ENCODE assay signal across 22 cellular contexts in genomic region chr5:153752890-153753289, GRCh38.
"Had no signal": no experiment of that assay in that cellular context is flagged by ENCODE, and none has a peak within 500 bp of the region (broad histone marks: within the 10 kb centered on the region; RNA-seq: fewer than 3 reads in every experiment).

No MANE protein-coding gene starts in this region.

- FAIRE-seq: endometrium, TTC549 had no signal

- H3K27ac ChIP-seq: adrenal gland, cardiac muscle cell, gastrocnemius medialis, ovary, prostate gland had no signal

- H3K27me3 ChIP-seq: adrenal gland, cardiac muscle cell, gastrocnemius medialis, ovary had no signal

- H3K9me3 ChIP-seq: adrenal gland, gastrocnemius medialis, ovary, prostate gland had no signal

- H3K4me1 ChIP-seq: adrenal gland, gastrocnemius medialis, prostate gland had no signal

- ATAC-seq: activated T-cell treated with anti-CD3 and anti-CD28 coated beads, Interleukin-2, amount 50 U/mL, for 4 hours; gastrocnemius medialis; left ventricle myocardium superior; natural killer cell; stimulated activated naive CD8-positive, alpha-beta T cell treated with anti-CD3 and anti-CD28 coated beads, Interleukin-15, Interleukin-2, amounts not matched to agents 100 U/mL and 50 U/mL, for 24 hours; T-cell had no signal

- H3K4me3 ChIP-seq: adrenal gland, cardiac muscle cell, gastrocnemius medialis, ovary, prostate gland had no signal

- DNase-seq: activated B cell treated with CpG ODN at 0.5 μM for 24 hours; activated CD4-positive, alpha-beta T cell treated with anti-CD3 and anti-CD28 coated beads for 4 hours; activated CD4-positive, alpha-beta T cell treated with anti-CD3 and anti-CD28 coated beads, Interleukin-2, amount 50 U/mL, for 48 hours; activated CD8-positive, alpha-beta memory T cell treated with anti-CD3 and anti-CD28 coated beads, Interleukin-2, amount 50 U/mL, for 48 hours; activated naive CD4-positive, alpha-beta T cell; activated T-cell treated with anti-CD3 and anti-CD28 coated beads, Interleukin-2, amount 50 U/mL, for 4 hours; adrenal gland; erythroblast; gastrocnemius medialis; hypothalamus; left ventricle myocardium superior; mammary epithelial cell; midbrain; natural killer cell; ovary; stimulated activated CD4-positive, alpha-beta T cell treated with anti-CD3 and anti-CD28 coated beads, Interleukin-4, amount 100 ng/mL, for 24 hours; stimulated activated naive CD8-positive, alpha-beta T cell treated with anti-CD3 and anti-CD28 coated beads, Interleukin-15, Interleukin-2, amounts not matched to agents 100 U/mL and 50 U/mL, for 24 hours; T-cell had no signal

- H3K36me3 ChIP-seq: adrenal gland, cardiac muscle cell, gastrocnemius medialis, ovary, prostate gland had no signal
